8 cellular contexts compared by ENCODE assay signal in the genomic region with DNA sequence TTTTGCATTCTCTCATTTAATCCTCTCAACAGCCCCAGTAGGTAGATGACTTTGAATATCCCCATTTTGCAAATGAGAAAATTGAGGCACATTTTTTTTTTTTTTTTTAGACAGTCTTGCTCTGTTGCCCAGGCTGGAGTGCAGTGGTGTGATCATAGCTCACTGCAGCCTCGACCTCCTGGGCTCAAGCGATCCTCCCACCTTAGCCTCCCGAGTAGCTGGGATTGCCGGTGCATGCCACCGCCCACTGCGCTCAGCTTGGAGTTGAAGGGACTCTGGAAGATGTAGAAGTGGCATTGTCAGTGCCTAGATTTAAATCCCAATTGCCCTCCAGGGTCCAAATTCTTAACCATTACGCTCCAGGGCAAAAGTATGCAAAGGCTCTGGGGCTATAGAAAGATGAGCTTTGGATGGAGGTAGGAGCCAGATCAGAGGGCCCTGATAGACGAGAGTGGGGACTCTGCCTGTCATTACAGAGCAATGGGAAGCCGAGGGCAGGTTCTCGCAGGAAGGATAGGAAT. TPM values are rescaled to one million over a fixed set of nuclear protein-coding genes. Genes with fewer than 3 reads are reported as not detected.
DNase-seq lines count a peak whose midpoint lies in the region; ATAC-seq and TF ChIP-seq lines count a peak whose summit lies in the region.

No MANE protein-coding gene starts in this region.

- POLR2A ChIA-PET in GM10248 (lab: Yijun Ruan, JAX) = interaction anchor here (4.0 kb wide), 1 partner anchor 12 kb away, joined by 16 read pairs; a partner anchor contains a TSS

- no peaks in the 10 kb centered on the region for H3K9me3 ChIP-seq in HAP-1
- H3K9me3 ChIP-seq in skeletal muscle satellite cell (replicated peaks; ENCODE audit: low read length) = no peaks in the 10 kb centered on the region

- H3K4me1 ChIP-seq in HAP-1 (peaks cover 13% of the 10 kb centered on the region), skeletal muscle satellite cell (ENCODE audit: control insufficient read depth, insufficient read depth, low read length) (peaks cover 18% of the 10 kb centered on the region)

- H3K4me3 ChIP-seq in HAP-1 = peak overlapping the region; percentile 54
- H3K4me3 ChIP-seq in fibroblast of the aortic adventitia (ENCODE audit: low read depth, low read length) = peak overlapping the region; percentile 65
- peak overlapping the region; percentile 82 for H3K4me3 ChIP-seq in skeletal muscle satellite cell (ENCODE audit: low read length)

- ATAC-seq in GM21737 (IDR thresholded peaks at IDR 0.05; ENCODE audit: unreplicated experiment) = no peak

- H3K9ac ChIP-seq in skeletal muscle satellite cell (ENCODE audit: low read depth, low read length) = peak overlapping the region; percentile 56

- in situ Hi-C loops in HAP-1 (cut with MboI; ENCODE audit: low sequenced_read_pairs) = no loop called here
- in situ Hi-C loops in GM13977 (cut with MboI; ENCODE audit: low pct_unique_long_range_greater_than_20kb, low sequenced_read_pairs, unreplicated experiment) = no loop called here

- H3K4me2 ChIP-seq in skeletal muscle satellite cell (ENCODE audit: low read length) = peak overlapping the region; percentile 92

- CTCF ChIA-PET in GM10248 (lab: Yijun Ruan, JAX) = interaction anchor here (1.5 to 1.9 kb wide), 2 partner anchors 10 to 47 kb away, joined by 5 to 8 read pairs; no protein-coding TSS in a partner anchor

- H3K27me3 ChIP-seq in HAP-1 (ENCODE audit: low read depth) (no peaks in the 10 kb centered on the region), skeletal muscle satellite cell (ENCODE audit: control insufficient read depth, insufficient read depth, low read length) (no peaks in the 10 kb centered on the region)

- peak overlapping the region; percentile 60 for H3K27ac ChIP-seq in VCaP

- no peak for TF ChIP-seq CTCF in VCaP (conservative IDR thresholded peaks at IDR 0.05)
- no peak for TF ChIP-seq CTCF in fibroblast of the aortic adventitia (IDR thresholded peaks at IDR 0.05; ENCODE audit: insufficient read depth, low read length)
- no peak for TF ChIP-seq CTCF in GM13977 (IDR thresholded peaks at IDR 0.05; ENCODE audit: extremely low read depth, insufficient read depth, missing control alignments)
- TF ChIP-seq CTCF in GM10248 (IDR thresholded peaks at IDR 0.05; ENCODE audit: control extremely low read depth, extremely low read depth, low read depth, missing control alignments) = no peak

- no peak for DNase-seq in HAP-1 (ENCODE audit: low spot score in 2 of 2)
- DNase-seq in fibroblast of the aortic adventitia (ENCODE audit: low read depth) = no peak
- DNase-seq in GM13977 (ENCODE audit: low spot score) = no peak
- no peak for DNase-seq in activated CD8-positive, alpha-beta memory T cell treated with anti-CD3 and anti-CD28 coated beads, Interleukin-2, amount 50 U/mL, for 48 hours
- no peak for DNase-seq in GM10248 (ENCODE audit: extremely low spot score)

- H3K36me3 ChIP-seq in HAP-1 (replicated peaks) (no peaks in the 10 kb centered on the region), skeletal muscle satellite cell (ENCODE audit: insufficient read depth, low read length) (peaks cover 17% of the 10 kb centered on the region)

RNA-seq across cellular contexts. Expression of a gene that starts 0.8 kb away (rescaled TPM):
- total RNA-seq in fibroblast of the aortic adventitia (ENCODE audit: low replicate concordance) = 12.0 and 17.3 TPM in 2 replicates
- total RNA-seq in skeletal muscle satellite cell (2012; rRNA removed) = 5.7 and 6.1 TPM in 2 replicates

RNA-seq across cellular contexts. Expression of a gene that starts 5.7 kb away (rescaled TPM):
- 33.9 and 113 TPM in 2 replicates for total RNA-seq in fibroblast of the aortic adventitia (ENCODE audit: low replicate concordance)
- 11.4 and 13.8 TPM in 2 replicates for total RNA-seq in skeletal muscle satellite cell (2012; rRNA removed)

RNA-seq across cellular contexts. Expression of a gene that starts 13.9 kb away (rescaled TPM):
- 67.8 and 123 TPM in 2 replicates for total RNA-seq in fibroblast of the aortic adventitia (ENCODE audit: low replicate concordance)
- total RNA-seq in skeletal muscle satellite cell (2012; rRNA removed) = 56.1 and 64.6 TPM in 2 replicates

RNA-seq across cellular contexts. Expression of a gene that starts 32.8 kb away (rescaled TPM):
- 1.6 and 5.4 TPM in 2 replicates for total RNA-seq in fibroblast of the aortic adventitia (ENCODE audit: low replicate concordance)
- total RNA-seq in skeletal muscle satellite cell (2012; rRNA removed) = 1.7 and 3.5 TPM in 2 replicates
